In genomic region chr1:43293896-43294760, GRCh38 we compare ENCODE assay signal across 7 cellular contexts. TPM values are rescaled to one million over a fixed set of nuclear protein-coding genes. Genes with fewer than 3 reads are reported as not detected.
DNase-seq lines count a peak whose midpoint lies in the region; ATAC-seq lines count a peak whose summit lies in the region.
"Had no signal": no experiment of that assay in that cellular context is flagged by ENCODE, and none has a peak within 500 bp of the region (broad histone marks: within the 10 kb centered on the region; RNA-seq: fewer than 3 reads in every experiment).

No MANE protein-coding gene starts in this region.

- peaks cover 2 to 6% of the 10 kb centered on the region in 2 donors for H3K4me1 ChIP-seq in esophagus (ENCODE audit: control insufficient read depth in 2 of 2, insufficient read depth in 2 of 2, low read length in 1 of 2)

- intact Hi-C loops in sciatic nerve (cut with DNase I) = no loop called here

- peak; percentile 53 for ATAC-seq in sciatic nerve
- ATAC-seq in GM18873 (IDR thresholded peaks at IDR 0.05; ENCODE audit: low FRiP score, unreplicated experiment) = no peak

- WGBS in esophagus, 2 donors = 70 to 72% methylated on average over 7 of the region's 7 CpGs

- H3K27ac ChIP-seq in esophagus (ENCODE audit: low read depth in 2 of 2, low read length in 1 of 2) = peak overlapping the region; percentile 21 to 61

- no peaks in the 10 kb centered on the region for H3K9me3 ChIP-seq in esophagus (ENCODE audit: control insufficient read depth in 2 of 2, insufficient read depth in 1 of 2, low read depth in 1 of 2, low read length in 1 of 2)

- DNase-seq in LoVo (ENCODE audit: low spot score) (peak; percentile 64), sciatic nerve (ENCODE audit: low spot score) (no peak), NOMO-1 (lab: John Stamatoyannopoulos, UW; ENCODE audit: unreplicated experiment in 2 of 2) (no peak), AML-193 (lab: John Stamatoyannopoulos, UW) (no peak)
- DNase-seq: glutamatergic neuron had no signal

- H3K27me3 ChIP-seq in esophagus (ENCODE audit: control insufficient read depth in 1 of 2, insufficient read depth in 2 of 2, low read length in 2 of 2) = no peaks in the 10 kb centered on the region

- H3K36me3 ChIP-seq in esophagus (ENCODE audit: control insufficient read depth in 2 of 2, insufficient read depth in 2 of 2, low read length in 1 of 2) = no peaks in the 10 kb centered on the region

- no peak overlapping the region for H3K4me3 ChIP-seq in esophagus (ENCODE audit: low read depth in 1 of 2, low read length in 2 of 2)

RNA-seq across cellular contexts. Expression of gene TIE1, which starts 6.7 kb away (rescaled TPM):
- 1 to 10 TPM; 4.2 to 4.7 TPM for polyA plus RNA-seq in esophagus
- 58.0 TPM for total RNA-seq in sciatic nerve

RNA-seq across cellular contexts. Expression of gene C1orf210, which starts 8.7 kb away (rescaled TPM):
- 10 to 100 TPM in 1 of 2 donors, 1 to 10 TPM in 1; 9.1 to 16.7 TPM for polyA plus RNA-seq in esophagus
- total RNA-seq in sciatic nerve = not detected

RNA-seq across cellular contexts. Expression of gene TMEM125, which starts 24.3 kb away (rescaled TPM):
- polyA plus RNA-seq in esophagus = 10 to 100 TPM; 10.9 to 11.7 TPM
- 3.2 TPM for total RNA-seq in sciatic nerve

RNA-seq across cellular contexts. Expression of gene MPL, which starts 43.5 kb away (rescaled TPM):
- under 1 TPM in 1 of 2 donors, not detected in 1; 0.06 TPM for polyA plus RNA-seq in esophagus
- total RNA-seq in sciatic nerve = 0.40 TPM
